8 cellular contexts compared by ENCODE assay signal in genomic region chr9:111524731-111525055, GRCh38. TPM values are rescaled to one million over a fixed set of nuclear protein-coding genes. Genes with fewer than 3 reads are reported as not detected.
DNase-seq lines count a peak whose midpoint lies in the region; ATAC-seq and TF ChIP-seq lines count a peak whose summit lies in the region.

No MANE protein-coding gene starts in this region.

- H3K36me3 Mint-ChIP-seq in central memory CD8-positive, alpha-beta T cell (ENCODE audit: insufficient read depth) = peaks cover 13% of the 10 kb centered on the region

- H3K9me3 ChIP-seq in heart right ventricle (no peaks in the 10 kb centered on the region), muscle layer of colon (ENCODE audit: low read length) (no peaks in the 10 kb centered on the region), aorta (ENCODE audit: control insufficient read depth, low read length) (no peaks in the 10 kb centered on the region)

- peak overlapping the region in 2 of 10 donors; percentile 34 to 66 for H3K27ac ChIP-seq in heart right ventricle
- H3K27ac ChIP-seq in muscle layer of colon (ENCODE audit: low read depth, low read length) = no peak overlapping the region
- no peak overlapping the region for H3K27ac ChIP-seq in aorta (ENCODE audit: low read depth in 1 of 2, low read length in 2 of 2)

- no peaks in the 10 kb centered on the region for H3K27me3 Mint-ChIP-seq in central memory CD8-positive, alpha-beta T cell

- H3K36me3 ChIP-seq in heart right ventricle (peaks cover 0 to 26% (median 6%) of the 10 kb centered on the region in 9 donors), muscle layer of colon (ENCODE audit: insufficient read depth, low read length) (peaks cover 15% of the 10 kb centered on the region), aorta (ENCODE audit: control insufficient read depth in 1 of 2, insufficient read depth in 2 of 2, low read length in 1 of 2) (no peaks in the 10 kb centered on the region)

- H3K9me3 Mint-ChIP-seq in central memory CD8-positive, alpha-beta T cell = no peaks in the 10 kb centered on the region

- H3K4me1 ChIP-seq in heart right ventricle (peaks cover 0 to 19% (median 13%) of the 10 kb centered on the region in 9 donors), muscle layer of colon (ENCODE audit: insufficient read depth, low read length) (peaks cover 9% of the 10 kb centered on the region), aorta (ENCODE audit: control insufficient read depth in 1 of 2, insufficient read depth in 2 of 2, low read length in 2 of 2) (peaks cover 0 to 2% of the 10 kb centered on the region in 2 donors)

- H3K27ac Mint-ChIP-seq in central memory CD8-positive, alpha-beta T cell (ENCODE audit: low read depth) = peak overlapping the region; percentile 90

- H3K4me1 Mint-ChIP-seq in central memory CD8-positive, alpha-beta T cell = peaks cover 11% of the 10 kb centered on the region

- peak overlapping the region; percentile 70 to 98 (median 86) for H3K4me3 ChIP-seq in heart right ventricle
- peak overlapping the region; percentile 72 to 89 for H3K4me3 ChIP-seq in muscle layer of colon (ENCODE audit: low read depth in 1 of 2, low read length in 2 of 2)
- peak overlapping the region; percentile 84 to 89 for H3K4me3 ChIP-seq in aorta (ENCODE audit: low read length in 2 of 2)

- intact Hi-C loops in heart right ventricle (cut with DNase I) (no loop called here), left cardiac atrium (cut with DNase I) (no loop called here), aorta (cut with DNase I) (no loop called here), posterior cingulate gyrus (cut with DNase I) (loop anchor here (1.0 kb wide), 1 partner anchor 40 kb away; the partner anchor contains the start of gene ECPAS)

- TF ChIP-seq POLR2A in GM18505 (IDR thresholded peaks at IDR 0.05; ENCODE audit: borderline replicate concordance, extremely low read depth, insufficient read depth, insufficient read length) = no peak

- ATAC-seq in heart right ventricle = no peak
- no peak for ATAC-seq in left cardiac atrium
- ATAC-seq in central memory CD8-positive, alpha-beta T cell (replicated peaks; ENCODE audit: extremely low read depth, poor library complexity, severe bottlenecking) = no peak
- no peak for ATAC-seq in aorta (ENCODE audit: low FRiP score)
- no peak for ATAC-seq in GM18505 (IDR thresholded peaks at IDR 0.05; ENCODE audit: unreplicated experiment)

- WGBS in heart right ventricle, 2 donors = 28% methylated on average over 7 of the region's 7 CpGs
- 29% methylated on average over 7 of the region's 7 CpGs for WGBS in aorta, 2 donors

- no peak overlapping the region for H3K9ac ChIP-seq in muscle layer of colon (ENCODE audit: low read length)

- H3K4me3 Mint-ChIP-seq in central memory CD8-positive, alpha-beta T cell = peak overlapping the region; percentile 87

- DNase-seq in heart right ventricle (no peak), left cardiac atrium (no peak), aorta (no peak), DMS79 (lab: John Stamatoyannopoulos, UW) (no peak), posterior cingulate gyrus (no peak)
- no peak for DNase-seq in central memory CD8-positive, alpha-beta T cell (ENCODE audit: low spot score in 2 of 2)

- H3K27me3 ChIP-seq in heart right ventricle = peaks cover 0 to 11% (median 0%) of the 10 kb centered on the region in 7 donors
- no peaks in the 10 kb centered on the region for H3K27me3 ChIP-seq in muscle layer of colon (ENCODE audit: control insufficient read depth in 1 of 2, insufficient read depth in 2 of 2, low read length in 2 of 2)
- no peaks in the 10 kb centered on the region for H3K27me3 ChIP-seq in aorta (ENCODE audit: control insufficient read depth in 1 of 2, insufficient read depth in 2 of 2, low read length in 1 of 2)

- no peak for TF ChIP-seq CTCF in heart right ventricle (IDR thresholded peaks at IDR 0.05)

RNA-seq across cellular contexts. Expression of gene ZNF483, which starts 0.3 kb away (rescaled TPM):
- 10 to 100 TPM in 1 of 10 donors, 1 to 10 TPM in 9; 2.7 to 11.3 (median 8.0) TPM for total RNA-seq in heart right ventricle
- polyA plus RNA-seq in heart right ventricle = under 1 TPM; 0.09 to 0.59 TPM
- total RNA-seq in left cardiac atrium = 1 to 10 TPM; 6.0 to 7.4 TPM
- total RNA-seq in aorta = 10 to 100 TPM; 14.6 to 21.8 TPM
- polyA plus RNA-seq in aorta = 1 to 10 TPM in 1 of 2 donors, not detected in 1; 1.2 TPM

RNA-seq across cellular contexts. Expression of gene ECPAS, which starts 40.5 kb away (rescaled TPM):
- total RNA-seq in heart right ventricle (100 to 1,000 TPM in 9 of 10 donors, 10 to 100 TPM in 1; 97.6 to 128 (median 109) TPM), left cardiac atrium (10 to 100 TPM; 81.9 to 87.8 TPM), aorta (10 to 100 TPM; 74.6 to 94.3 TPM)
- polyA plus RNA-seq in heart right ventricle (10 to 100 TPM; 20.6 to 27.3 TPM), aorta (10 to 100 TPM; 11.0 to 28.9 TPM)
